Comparison of ENCODE assay signal across 12 cellular contexts in the genomic region with DNA sequence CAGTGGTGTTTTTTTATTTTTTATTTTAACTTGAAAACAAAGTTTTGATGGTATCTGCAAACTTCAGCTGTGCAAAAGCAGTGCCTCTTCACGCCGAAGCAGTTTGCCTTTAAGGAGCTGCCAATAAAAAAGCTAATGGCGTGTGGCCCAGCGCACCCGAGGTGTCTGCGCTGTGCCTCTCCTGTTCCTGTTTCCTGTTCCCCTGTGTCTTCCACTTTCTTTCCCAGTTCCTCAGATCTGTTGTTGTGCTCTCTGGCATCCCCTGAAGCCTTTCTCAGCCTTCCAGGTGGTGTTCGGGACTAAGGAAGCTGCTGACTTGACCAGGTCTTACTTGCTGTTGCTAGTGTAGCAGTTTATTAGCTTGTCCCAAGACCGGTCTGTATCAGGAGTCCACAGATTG.
A peak's percentile ranks its signal among the peaks of the same experiment; 100 is the strongest.
DNase-seq lines count a peak whose midpoint lies in the region; ATAC-seq and TF ChIP-seq lines count a peak whose summit lies in the region.
"Had no signal": no experiment of that assay in that cellular context is flagged by ENCODE, and none has a peak within 500 bp of the region (broad histone marks: within the 10 kb centered on the region; RNA-seq: fewer than 3 reads in every experiment).

No MANE protein-coding gene starts in this region.

- H3K4me1 ChIP-seq in mesodermal cell (ENCODE audit: control insufficient read depth, insufficient read depth, low read length, poor library complexity, severe bottlenecking) = peaks cover 39% of the 10 kb centered on the region
- peaks cover 25 to 31% (median 27%) of the 10 kb centered on the region in 4 donors for H3K4me1 ChIP-seq in upper lobe of left lung

- H3K4me3 ChIP-seq in mesodermal cell (ENCODE audit: extremely low read depth, insufficient read depth, low read length, poor library complexity, severe bottlenecking) (no peak overlapping the region), upper lobe of left lung (no peak overlapping the region)

- no peak for TF ChIP-seq CTCF in upper lobe of left lung (IDR thresholded peaks at IDR 0.05)

- ATAC-seq in Right ventricle myocardium superior (ENCODE audit: poor library complexity) (peak; percentile 11), upper lobe of left lung (ENCODE audit: low FRiP score in 2 of 2) (no peak), HG02938 (IDR thresholded peaks at IDR 0.05; ENCODE audit: unreplicated experiment) (no peak)
- ATAC-seq: naive thymus-derived CD4-positive, alpha-beta T cell had no signal

- H3K4me1 Mint-ChIP-seq in dendritic cell treated with granulocyte-macrophage colony-stimulating factor and Interleukin-4, amounts not matched to agents 40 ng/mL and 50 ng/mL, for 4 days (ENCODE audit: low read depth) = peaks cover 13% of the 10 kb centered on the region

- no peak for TF ChIP-seq POLR2A in upper lobe of left lung (IDR thresholded peaks at IDR 0.05)

- no peaks in the 10 kb centered on the region for H3K27me3 ChIP-seq in upper lobe of left lung

- peak overlapping the region; percentile 37 for H3K27ac ChIP-seq in mesodermal cell (ENCODE audit: low read depth, low read length, severe bottlenecking)
- H3K27ac ChIP-seq in upper lobe of left lung = peak overlapping the region in 3 of 4 donors; percentile 7 to 28 (median 19)
- H3K27ac ChIP-seq: HL-60 had no signal

- no peaks in the 10 kb centered on the region for H3K27me3 Mint-ChIP-seq in dendritic cell treated with granulocyte-macrophage colony-stimulating factor and Interleukin-4, amounts not matched to agents 40 ng/mL and 50 ng/mL, for 4 days
- H3K27me3 Mint-ChIP-seq: activated CD4-positive, alpha-beta T cell treated with anti-CD3 and anti-CD28 coated beads, Interleukin-2, amount 10 ng/mL, durations not matched to agents 7 days and 5 days; naive thymus-derived CD4-positive, alpha-beta T cell had no signal

- H3K9me3 ChIP-seq in mesodermal cell (ENCODE audit: control insufficient read depth, low read length) (no peaks in the 10 kb centered on the region), upper lobe of left lung (no peaks in the 10 kb centered on the region)

- H3K27ac Mint-ChIP-seq in dendritic cell treated with granulocyte-macrophage colony-stimulating factor and Interleukin-4, amounts not matched to agents 40 ng/mL and 50 ng/mL, for 4 days = peak overlapping the region; percentile 71
- H3K27ac Mint-ChIP-seq: activated CD4-positive, alpha-beta T cell treated with anti-CD3 and anti-CD28 coated beads, Interleukin-2, amount 10 ng/mL, durations not matched to agents 7 days and 5 days had no signal

- no peaks in the 10 kb centered on the region for H3K9me3 Mint-ChIP-seq in dendritic cell treated with granulocyte-macrophage colony-stimulating factor and Interleukin-4, amounts not matched to agents 40 ng/mL and 50 ng/mL, for 4 days
- H3K9me3 Mint-ChIP-seq: activated CD4-positive, alpha-beta T cell treated with anti-CD3 and anti-CD28 coated beads, Interleukin-2, amount 10 ng/mL, durations not matched to agents 7 days and 5 days; naive thymus-derived CD4-positive, alpha-beta T cell had no signal

- H3K4me3 Mint-ChIP-seq in dendritic cell treated with granulocyte-macrophage colony-stimulating factor and Interleukin-4, amounts not matched to agents 40 ng/mL and 50 ng/mL, for 4 days = no peak overlapping the region
- H3K4me3 Mint-ChIP-seq: activated CD4-positive, alpha-beta T cell treated with anti-CD3 and anti-CD28 coated beads, Interleukin-2, amount 10 ng/mL, durations not matched to agents 7 days and 5 days had no signal

- DNase-seq in Right ventricle myocardium superior (no peak), cardiac septum (ENCODE audit: low spot score) (no peak), upper lobe of left lung (no peak)
- DNase-seq in effector CD8-positive, alpha-beta T cell (lab: John Stamatoyannopoulos, UW) = no peak
- no peak for DNase-seq in NK-92 treated with Interleukin-12 subunit alpha and Interleukin-12 subunit beta, amount 100 ng/mL, for 24 hours (lab: John Stamatoyannopoulos, UW)
- DNase-seq: activated CD4-positive, alpha-beta T cell treated with anti-CD3 and anti-CD28 coated beads, Interleukin-2, amount 10 ng/mL, durations not matched to agents 7 days and 5 days; MM.1S; naive thymus-derived CD4-positive, alpha-beta T cell had no signal

- peaks cover 61% of the 10 kb centered on the region for H3K36me3 Mint-ChIP-seq in dendritic cell treated with granulocyte-macrophage colony-stimulating factor and Interleukin-4, amounts not matched to agents 40 ng/mL and 50 ng/mL, for 4 days (ENCODE audit: low read depth)

- 89 to 96% methylated on average over 6 to 7 of the region's 8 CpGs for WGBS in mesodermal cell (ENCODE audit: insufficient coverage in 2 of 2), 2 experiments
- 38 to 45% methylated on average over 7 to 8 of the region's 8 CpGs for WGBS in upper lobe of left lung, 2 donors

- H3K36me3 ChIP-seq in mesodermal cell (ENCODE audit: control insufficient read depth, insufficient read depth, low read length) (peaks cover 28% of the 10 kb centered on the region), upper lobe of left lung (peaks cover 4 to 29% (median 13%) of the 10 kb centered on the region in 4 donors)

- intact Hi-C loops in Right ventricle myocardium superior (cut with DNase I) = no loop called here
- intact Hi-C loops in cardiac septum (cut with DNase I) = no loop called here
- intact Hi-C loops in dendritic cell treated with granulocyte-macrophage colony-stimulating factor and Interleukin-4, amounts not matched to agents 40 ng/mL and 50 ng/mL, for 4 days (cut with micrococcal nuclease) = no loop called here

- TF ChIP-seq EP300 in upper lobe of left lung (IDR thresholded peaks at IDR 0.05) = no peak
